Comparison of ENCODE assay signal across 24 cellular contexts in genomic region chr11:20087118-20087521, GRCh38.
A peak's percentile ranks its signal among the peaks of the same experiment; 100 is the strongest.
DNase-seq lines count a peak whose midpoint lies in the region; ATAC-seq and TF ChIP-seq lines count a peak whose summit lies in the region.
"Had no signal": no experiment of that assay in that cellular context is flagged by ENCODE, and none has a peak within 500 bp of the region (broad histone marks: within the 10 kb centered on the region; RNA-seq: fewer than 3 reads in every experiment).

No MANE protein-coding gene starts in this region.

- DNase-seq in AG04450 (ENCODE audit: low read depth, low spot score) = no peak
- DNase-seq in M059J (ENCODE audit: low read depth) = peak; percentile 15
- peak; percentile 88 for DNase-seq in fibroblast of peridontal ligament (ENCODE audit: extremely low read depth)
- DNase-seq in progenitor cell of endocrine pancreas (ENCODE audit: low spot score, unreplicated experiment) = no peak
- DNase-seq in Karpas-422 = no peak
- DNase-seq in anterior cingulate cortex (lab: John Stamatoyannopoulos, UW) = no peak
- DNase-seq: activated CD4-positive, alpha-beta memory T cell treated with anti-CD3 and anti-CD28 coated beads for 36 hours; activated T-cell treated with anti-CD3 and anti-CD28 coated beads, Interleukin-2, amount 50 U/mL, for 4 hours; Caco-2; central memory CD4-positive, alpha-beta T cell; foreskin fibroblast; NCI-H1048; NCI-H2081 treated with DMSO at 0.1 percent for 48 hours; NCI-H524 treated with DMSO at 0.1 percent for 48 hours; Right ventricle myocardium superior; T-cell had no signal

- no peaks in the 10 kb centered on the region for H3K79me2 ChIP-seq in Karpas-422 (ENCODE audit: low read length)
- H3K79me2 ChIP-seq: parathyroid adenoma had no signal

- ATAC-seq in GM18873 (IDR thresholded peaks at IDR 0.05; ENCODE audit: low FRiP score, unreplicated experiment) = no peak
- no peak for ATAC-seq in HG02884 (IDR thresholded peaks at IDR 0.05; ENCODE audit: unreplicated experiment)
- ATAC-seq: A549; activated T-cell treated with anti-CD3 and anti-CD28 coated beads, Interleukin-2, amount 50 U/mL, for 4 hours; left lobe of liver; T-cell had no signal

- H3K9me3 ChIP-seq in AG04450 (ENCODE audit: control insufficient read depth, insufficient read depth, low read length) (no peaks in the 10 kb centered on the region), Karpas-422 (ENCODE audit: low read length) (no peaks in the 10 kb centered on the region)
- H3K9me3 ChIP-seq: A549, Caco-2, tibial nerve had no signal

- no peaks in the 10 kb centered on the region for H3K36me3 ChIP-seq in Karpas-422 (ENCODE audit: insufficient read depth, low read length)

- H3K4me3 ChIP-seq in AG04450 (ENCODE audit: low read depth, low read length) (no peak overlapping the region), Karpas-422 (ENCODE audit: low read length) (no peak overlapping the region)
- H3K4me3 ChIP-seq: A549, skin epidermis, tibial nerve had no signal

- peaks cover 53% of the 10 kb centered on the region for H3K36me3 Mint-ChIP-seq in progenitor cell of endocrine pancreas (ENCODE audit: insufficient read depth)
- H3K36me3 Mint-ChIP-seq: activated CD4-positive, alpha-beta memory T cell treated with anti-CD3 and anti-CD28 coated beads for 36 hours; activated naive CD4-positive, alpha-beta T cell treated with anti-CD3 and anti-CD28 coated beads, Interleukin-2, amount 50 U/mL, for 24 hours; T-cell had no signal

- no peak overlapping the region for H3K4me3 Mint-ChIP-seq in progenitor cell of endocrine pancreas (ENCODE audit: low read depth)
- H3K4me3 Mint-ChIP-seq: activated CD4-positive, alpha-beta memory T cell treated with anti-CD3 and anti-CD28 coated beads for 36 hours; activated naive CD4-positive, alpha-beta T cell treated with anti-CD3 and anti-CD28 coated beads, Interleukin-2, amount 50 U/mL, for 24 hours; activated T-cell treated with anti-CD3 and anti-CD28 coated beads, Interleukin-2, amount 50 U/mL, for 4 hours; T-cell had no signal

- no peaks in the 10 kb centered on the region for H3K27me3 Mint-ChIP-seq in progenitor cell of endocrine pancreas
- H3K27me3 Mint-ChIP-seq: activated CD4-positive, alpha-beta memory T cell treated with anti-CD3 and anti-CD28 coated beads for 36 hours had no signal

- H3K9ac ChIP-seq in Karpas-422 (ENCODE audit: low read length) = no peak overlapping the region
- H3K9ac ChIP-seq: parathyroid adenoma had no signal

- no peaks in the 10 kb centered on the region for H4K20me1 ChIP-seq in Karpas-422 (ENCODE audit: insufficient read depth, low read depth, low read length)

- H3K9me3 Mint-ChIP-seq in progenitor cell of endocrine pancreas (ENCODE audit: low read depth) = no peaks in the 10 kb centered on the region
- H3K9me3 Mint-ChIP-seq: activated CD4-positive, alpha-beta memory T cell treated with anti-CD3 and anti-CD28 coated beads for 36 hours; activated naive CD4-positive, alpha-beta T cell treated with anti-CD3 and anti-CD28 coated beads, Interleukin-2, amount 50 U/mL, for 24 hours; activated T-cell treated with anti-CD3 and anti-CD28 coated beads, Interleukin-2, amount 50 U/mL, for 4 hours; T-cell had no signal

- H3K4me2 ChIP-seq in Karpas-422 (ENCODE audit: low read depth, low read length, poor library complexity, severe bottlenecking) = no peak overlapping the region
- H3K4me2 ChIP-seq: A549 had no signal

- no peaks in the 10 kb centered on the region for H3K9me2 ChIP-seq in Karpas-422 (replicated peaks; ENCODE audit: insufficient read depth, low read length)

- peaks cover 18% of the 10 kb centered on the region for H3K4me1 ChIP-seq in Karpas-422 (ENCODE audit: low read length)
- H3K4me1 ChIP-seq: parathyroid adenoma had no signal

- CTCF ChIA-PET in AG04450 (lab: Charles Lee) = no interaction called here

- peak overlapping the region; percentile 11 for H3K27ac ChIP-seq in AG04450 (ENCODE audit: low read depth, low read length)
- no peak overlapping the region for H3K27ac ChIP-seq in Karpas-422 (ENCODE audit: low read length)
- H3K27ac ChIP-seq: A549, parathyroid adenoma had no signal

- POLR2A ChIA-PET in AG04450 (lab: Yijun Ruan, JAX) = no interaction called here

- no peak overlapping the region for H2AFZ ChIP-seq in Karpas-422 (ENCODE audit: low read length)
- H2AFZ ChIP-seq: parathyroid adenoma had no signal

- H3K27me3 ChIP-seq in AG04450 (ENCODE audit: control insufficient read depth, insufficient read depth, low read length) (no peaks in the 10 kb centered on the region), Karpas-422 (ENCODE audit: low read length) (no peaks in the 10 kb centered on the region; the same call in 1 of the 2 replicates)
- H3K27me3 ChIP-seq: tibial nerve had no signal

- H3K4me1 Mint-ChIP-seq in progenitor cell of endocrine pancreas (ENCODE audit: low read depth) = peaks cover 21% of the 10 kb centered on the region

- TF ChIP-seq CTCF in AG04450 (IDR thresholded peaks at IDR 0.05; ENCODE audit: low read depth, low read length) (no peak), progenitor cell of endocrine pancreas (IDR thresholded peaks at IDR 0.05; ENCODE audit: unreplicated experiment) (no peak)

- peak overlapping the region; percentile 6 for H3K27ac Mint-ChIP-seq in progenitor cell of endocrine pancreas
- H3K27ac Mint-ChIP-seq: activated CD4-positive, alpha-beta memory T cell treated with anti-CD3 and anti-CD28 coated beads for 36 hours; activated naive CD4-positive, alpha-beta T cell treated with anti-CD3 and anti-CD28 coated beads, Interleukin-2, amount 50 U/mL, for 24 hours; T-cell had no signal

Comparison
In these comparisons a context has a peak if more than half of its experiments do, and no peak if none do; other contexts are left out.
1. DNase-seq: peak in M059J (single experiment) and fibroblast of peridontal ligament (single experiment); none in AG04450 (single experiment), progenitor cell of endocrine pancreas (single experiment), Karpas-422 (single experiment) and anterior cingulate cortex (0 of 58).